1 cellular context compared by ENCODE assay signal in genomic region chrX:136065044-136065671, GRCh38.
A peak's percentile ranks its signal among the peaks of the same experiment; 100 is the strongest.
TF ChIP-seq lines count a peak whose summit lies in the region.

No MANE protein-coding gene starts in this region.

TF ChIP-seq in HEK293, 187 proteins besides CTCF, POLR2A, EP300 and RAD21 (continued from another document):
- TF ChIP-seq ZNF398 (tag by site-specific recombination; IDR thresholded peaks at IDR 0.05) (peak; percentile 82), ZNF664 (tag by site-specific recombination; IDR thresholded peaks at IDR 0.05) (no peak), ZNF660 (tag by site-specific recombination; IDR thresholded peaks at IDR 0.05) (no peak)
